ENCODE assay signal across 12 cellular contexts in genomic region chr4:163542275-163542674, GRCh38. TPM values are rescaled to one million over a fixed set of nuclear protein-coding genes. Genes with fewer than 3 reads are reported as not detected.
DNase-seq lines count a peak whose midpoint lies in the region; ATAC-seq and TF ChIP-seq lines count a peak whose summit lies in the region.
"Had no signal": no experiment of that assay in that cellular context is flagged by ENCODE, and none has a peak within 500 bp of the region (broad histone marks: within the 10 kb centered on the region; RNA-seq: fewer than 3 reads in every experiment).

No MANE protein-coding gene starts in this region.

- peaks cover 12% of the 10 kb centered on the region for H3K9me1 ChIP-seq in IMR-90 (ENCODE audit: insufficient read depth, low read length)

- H3K27ac ChIP-seq in IMR-90 (ENCODE audit: insufficient read depth, low read length), result no peak overlapping the region

- H3K9me3 ChIP-seq in IMR-90 (ENCODE audit: control insufficient read depth, insufficient read depth, low read length), result no peaks in the 10 kb centered on the region

- intact Hi-C loops in IMR-90 (cut with micrococcal nuclease) (loop anchor here (5.0 to 10.0 kb wide), 2 partner anchors 377 to 435 kb away; partner anchors contain the start of gene NAF1), head of caudate nucleus (cut with DNase I) (loop anchor here (10.0 kb wide), 1 partner anchor 1047 kb away; no protein-coding TSS in a partner anchor)

- H3K14ac ChIP-seq in IMR-90 (replicated peaks; ENCODE audit: low read depth, low read length), result no peak overlapping the region

- 80% methylated on average over 1 of the region's 3 CpGs; no CpG with 5 or more reads in 1 of the 2 experiments for WGBS in IMR-90 (ENCODE audit: extremely low coverage in 2 of 2, insufficient read length in 1 of 2), 2 experiments

- CTCF ChIA-PET in IMR-90 (lab: Yijun Ruan, JAX), result interaction anchor here (0.7 kb wide), 1 partner anchor 64 kb away, joined by 3 read pairs; no protein-coding TSS in a partner anchor

- TF ChIP-seq RAD21 in IMR-90 (IDR thresholded peaks at IDR 0.05; ENCODE audit: low read length), result no peak

- TF ChIP-seq CTCF in AG10803 (conservative IDR thresholded peaks at IDR 0.05; ENCODE audit: low read length), result no peak
- TF ChIP-seq CTCF in IMR-90 (conservative IDR thresholded peaks at IDR 0.05; ENCODE audit: low read depth, low read length), result no peak
- TF ChIP-seq CTCF in astrocyte of the cerebellum (IDR thresholded peaks at IDR 0.05; ENCODE audit: low read depth, low read length, missing control alignments), result no peak
- TF ChIP-seq CTCF in GM13976 (IDR thresholded peaks at IDR 0.05; ENCODE audit: borderline replicate concordance, control extremely low read depth, extremely low read depth, insufficient read depth, missing control alignments), result no peak

- BruUV-seq in IMR-90 (replicated peaks; lab: Mats Ljungman, UMichigan), result no TSS peak

- no peak overlapping the region; the same call in 1 of the 2 replicates for H4K91ac ChIP-seq in IMR-90 (ENCODE audit: insufficient read depth, low read depth, low read length)

- H3K79me1 ChIP-seq in IMR-90 (ENCODE audit: low read depth in 1 of 2, low read length in 2 of 2), result peaks cover 0 to 7% of the 10 kb centered on the region in 2 experiments; a peak in 1 of 4 replicates

- 0 out of 4 replicates have a peak overlapping the region, but pooled peaks of 1 of the 2 experiments have one; percentile 14 for H4K8ac ChIP-seq in IMR-90 (ENCODE audit: low read depth in 2 of 2, low read length in 2 of 2)

- H3K18ac ChIP-seq in IMR-90 (ENCODE audit: low read depth, low read length), result no peak overlapping the region

- H2AK9ac ChIP-seq in IMR-90 (replicated peaks; ENCODE audit: low read depth, low read length, poor library complexity), result no peak overlapping the region

- no peak overlapping the region for H2AFZ ChIP-seq in IMR-90 (replicated peaks; ENCODE audit: low read length, poor library complexity)

- H3K23ac ChIP-seq in IMR-90 (ENCODE audit: low read depth, low read length), result no peak overlapping the region

- DNase-seq in AG10803 (ENCODE audit: low read depth), result peak; percentile 40
- peak; percentile 71 for DNase-seq in IMR-90
- DNase-seq in astrocyte of the cerebellum (ENCODE audit: low read depth), result peak; percentile 28
- peak; percentile 94 for DNase-seq in kidney tubule cell (ENCODE audit: low spot score)
- no peak for DNase-seq in GM13976 (ENCODE audit: low spot score)
- no peak for DNase-seq in head of caudate nucleus
- DNase-seq: activated CD4-positive, alpha-beta T cell treated with anti-CD3 and anti-CD28 coated beads, Interleukin-2, amount 10 ng/mL, durations not matched to agents 7 days and 5 days; erythroblast; T-helper 17 cell had no signal

- H3K9ac ChIP-seq in IMR-90 (ENCODE audit: low read depth, low read length), result no peak overlapping the region

- H4K20me1 ChIP-seq in IMR-90 (ENCODE audit: insufficient read depth, low read length), result peaks cover 3% of the 10 kb centered on the region; the same call in 1 of the 2 replicates

- peaks cover 9% of the 10 kb centered on the region for H3K4me1 ChIP-seq in IMR-90 (ENCODE audit: control insufficient read depth, insufficient read depth, low read length)

- no peak overlapping the region for H3K56ac ChIP-seq in IMR-90 (ENCODE audit: extremely low read depth, insufficient read depth, low read length)

- H3K4me3 ChIP-seq in AG10803 (ENCODE audit: low read length) (no peak overlapping the region), IMR-90 (ENCODE audit: insufficient read depth, low read depth, low read length) (no peak overlapping the region), astrocyte of the cerebellum (ENCODE audit: low read depth, low read length) (no peak overlapping the region)

- no peak overlapping the region for H4K5ac ChIP-seq in IMR-90 (ENCODE audit: low read depth, low read length)

- 0 out of 2 replicates have a peak overlapping the region, but pooled peaks have one; percentile 11 for H2BK120ac ChIP-seq in IMR-90 (ENCODE audit: low read depth, low read length)

- no peak for TF ChIP-seq POLR2A in IMR-90 (IDR thresholded peaks at IDR 0.05; ENCODE audit: low read depth, low read length)

- H2BK5ac ChIP-seq in IMR-90 (ENCODE audit: low read depth, low read length, poor library complexity, severe bottlenecking), result no peak overlapping the region

- in situ Hi-C loops in IMR-90 (cut with MboI; ENCODE audit: low sequenced_read_pairs), result loop anchor here (10.0 to 25.0 kb wide), 2 partner anchors 430 to 1047 kb away; no protein-coding TSS in a partner anchor
- in situ Hi-C loops in astrocyte of the cerebellum (cut with HindIII; ENCODE audit: low sequenced_read_pairs), result loop anchor here (25.0 kb wide), 2 partner anchors 1055 to 1980 kb away; no protein-coding TSS in a partner anchor
- in situ Hi-C loops in GM13976 (cut with MboI; ENCODE audit: low sequenced_read_pairs, unreplicated experiment), result loop anchor here (25.0 kb wide), 2 partner anchors 1030 to 1195 kb away; no protein-coding TSS in a partner anchor

- ATAC-seq in IMR-90 (ENCODE audit: low read depth), result peak; percentile 15; the same call in 1 of the 2 replicates
- ATAC-seq in GM21576 (IDR thresholded peaks at IDR 0.05; ENCODE audit: unreplicated experiment), result no peak
- no peak for ATAC-seq in HG02870 (IDR thresholded peaks at IDR 0.05; ENCODE audit: unreplicated experiment)
- ATAC-seq: HepG2, T-helper 17 cell had no signal

- H3K36me3 ChIP-seq in IMR-90 (ENCODE audit: control insufficient read depth, insufficient read depth, low read length), result no peaks in the 10 kb centered on the region

- dilution Hi-C loops in IMR-90 (cut with HindIII; ENCODE audit: low sequenced_read_pairs, unreplicated experiment), result no loop called here

- POLR2A ChIA-PET in IMR-90 (lab: Charles Lee; ENCODE audit: unreplicated experiment), result no interaction called here

- H2BK15ac ChIP-seq in IMR-90 (ENCODE audit: low read depth, low read length), result no peak overlapping the region

- no peak overlapping the region for H2AK5ac ChIP-seq in IMR-90 (ENCODE audit: low read depth, low read length)

- no peaks in the 10 kb centered on the region for H3K27me3 ChIP-seq in IMR-90 (ENCODE audit: control insufficient read depth, insufficient read depth, low read length)

- H3K4ac ChIP-seq in IMR-90 (ENCODE audit: low read depth, low read length), result 0 out of 2 replicates have a peak overlapping the region, but pooled peaks have one; percentile 9

- no peak overlapping the region for H2BK20ac ChIP-seq in IMR-90 (ENCODE audit: low read depth, low read length)

- no peak overlapping the region for H3K4me2 ChIP-seq in IMR-90 (ENCODE audit: low read depth, low read length)

TF ChIP-seq in IMR-90, 13 proteins besides CTCF, POLR2A, EP300 and RAD21:
- no peak for TF ChIP-seq SMC3 (IDR thresholded peaks at IDR 0.05; ENCODE audit: low read depth, low read length)
- TF ChIP-seq NFE2L2 (IDR thresholded peaks at IDR 0.05; ENCODE audit: low read depth, low read length), result no peak
- no peak for TF ChIP-seq RCOR1 (IDR thresholded peaks at IDR 0.05; ENCODE audit: insufficient replicate concordance, low read length)
- TF ChIP-seq FOS (IDR thresholded peaks at IDR 0.05; ENCODE audit: low read depth, low read length), result no peak
- no peak for TF ChIP-seq CEBPB (IDR thresholded peaks at IDR 0.05; ENCODE audit: low read depth, low read length)
- TF ChIP-seq MAZ (IDR thresholded peaks at IDR 0.05; ENCODE audit: borderline replicate concordance, low read depth, low read length), result no peak
- no peak for TF ChIP-seq BHLHE40 (IDR thresholded peaks at IDR 0.05; ENCODE audit: low read depth, low read length)
- TF ChIP-seq CHD1 (IDR thresholded peaks at IDR 0.05; ENCODE audit: low read depth, low read length), result no peak
- no peak for TF ChIP-seq ELK1 (IDR thresholded peaks at IDR 0.05; ENCODE audit: borderline replicate concordance, low read depth, low read length)
- no peak for TF ChIP-seq RFX5 (IDR thresholded peaks at IDR 0.05; ENCODE audit: low read depth, low read length)
- TF ChIP-seq USF2 (IDR thresholded peaks at IDR 0.05; ENCODE audit: low read depth, low read length), result no peak
- TF ChIP-seq MAFK (IDR thresholded peaks at IDR 0.05; ENCODE audit: low read depth, low read length), result no peak
- TF ChIP-seq MXI1 (IDR thresholded peaks at IDR 0.05; ENCODE audit: borderline replicate concordance, low read depth, low read length), result no peak

RNA-seq across cellular contexts. Expression of gene TMA16, which starts 47.8 kb away (rescaled TPM):
- 9.3 and 42.5 TPM in 2 replicates for total RNA-seq in IMR-90 (2012; rRNA removed)
- polyA plus RNA-seq in IMR-90 (2012; rRNA removed), result 15.6 and 19.8 TPM in 2 replicates
- polyA plus RNA-seq in IMR-90 (2012; cell fraction: cytosol; rRNA removed), result 5.0 and 7.2 TPM in 2 replicates
- 2.0 and 11.7 TPM in 2 replicates for polyA plus RNA-seq in IMR-90 (2012; cell fraction: nucleus; rRNA removed; ENCODE audit: low replicate concordance)

Comparison
In these comparisons a context has a peak if more than half of its experiments do, and no peak if none do; other contexts are left out.
1. DNase-seq: peak in AG10803 (single experiment), IMR-90 (single experiment), astrocyte of the cerebellum (single experiment) and kidney tubule cell (single experiment); none in GM13976 (single experiment) and head of caudate nucleus (0 of 42).